In genomic region chr12:122852336-122853275, GRCh38 we compare ENCODE assay signal across 12 cellular contexts. TPM values are rescaled to one million over a fixed set of nuclear protein-coding genes. Genes with fewer than 3 reads are reported as not detected.
DNase-seq lines count a peak whose midpoint lies in the region; ATAC-seq and TF ChIP-seq lines count a peak whose summit lies in the region.
"Had no signal": no experiment of that assay in that cellular context is flagged by ENCODE, and none has a peak within 500 bp of the region (broad histone marks: within the 10 kb centered on the region; RNA-seq: fewer than 3 reads in every experiment).

No MANE protein-coding gene starts in this region.

- 85 to 87% methylated on average over 14 of the region's 18 CpGs for WGBS in mesodermal cell (ENCODE audit: insufficient coverage in 2 of 2), 2 experiments
- 45 to 47% methylated on average over 15 to 18 of the region's 18 CpGs for WGBS in tibial nerve, 2 donors

- peak in 1 of 2 donors; percentile 38 for TF ChIP-seq EP300 in tibial nerve (IDR thresholded peaks at IDR 0.05)

- DNase-seq in SJSA1 (ENCODE audit: low read depth in 1 of 2, low spot score in 2 of 2) (no peak), epithelial cell of prostate (ENCODE audit: low read depth, low spot score) (no peak), tibial nerve (ENCODE audit: low spot score in 2 of 2) (no peak), GOT3 (lab: John Stamatoyannopoulos, UW) (no peak)
- no peak for DNase-seq in stimulated activated naive CD4-positive, alpha-beta T cell treated with Interleukin-2 at 50 U/mL for 16 hours (lab: John Stamatoyannopoulos, UW)
- DNase-seq: activated CD4-positive, alpha-beta T cell treated with anti-CD3 and anti-CD28 coated beads, Interleukin-2, amount 50 U/mL, for 48 hours; NCI-H2029; ovary had no signal

- peaks cover 22% of the 10 kb centered on the region for H3K4me1 ChIP-seq in SJSA1 (replicated peaks)
- H3K4me1 ChIP-seq in mesodermal cell (ENCODE audit: control insufficient read depth, insufficient read depth, low read length, poor library complexity, severe bottlenecking): peaks cover 16% of the 10 kb centered on the region
- H3K4me1 ChIP-seq in tibial nerve: peaks cover 0 to 35% (median 12%) of the 10 kb centered on the region in 4 donors

- peak overlapping the region; percentile 58 for H3K27ac ChIP-seq in SJSA1
- H3K27ac ChIP-seq in epithelial cell of prostate: peak overlapping the region; percentile 61
- peak overlapping the region; percentile 57 for H3K27ac ChIP-seq in mesodermal cell (ENCODE audit: low read depth, low read length, severe bottlenecking)
- H3K27ac ChIP-seq in tibial nerve: peak overlapping the region in 3 of 4 donors; percentile 64 to 77 (median 68)
- H3K27ac ChIP-seq: ovary had no signal

- no peaks in the 10 kb centered on the region for H3K9me3 ChIP-seq in SJSA1 (replicated peaks)
- no peaks in the 10 kb centered on the region for H3K9me3 ChIP-seq in mesodermal cell (ENCODE audit: control insufficient read depth, low read length)
- H3K9me3 ChIP-seq in tibial nerve: no peaks in the 10 kb centered on the region
- H3K9me3 ChIP-seq: ovary had no signal

- TF ChIP-seq POLR2A in tibial nerve (IDR thresholded peaks at IDR 0.05): no peak

- H3K36me3 ChIP-seq in SJSA1 (peaks cover 5% of the 10 kb centered on the region; the same call in 1 of the 2 replicates), mesodermal cell (ENCODE audit: control insufficient read depth, insufficient read depth, low read length) (no peaks in the 10 kb centered on the region), tibial nerve (no peaks in the 10 kb centered on the region)
- H3K36me3 ChIP-seq: ovary had no signal

- H3K4me3 ChIP-seq in SJSA1 (no peak overlapping the region), mesodermal cell (ENCODE audit: extremely low read depth, insufficient read depth, low read length, poor library complexity, severe bottlenecking) (no peak overlapping the region), tibial nerve (no peak overlapping the region)
- H3K4me3 ChIP-seq: ovary had no signal

- ATAC-seq in HG03378 (IDR thresholded peaks at IDR 0.05; ENCODE audit: unreplicated experiment) (no peak), GM19395 (IDR thresholded peaks at IDR 0.05; ENCODE audit: unreplicated experiment) (no peak)
- ATAC-seq: HCT116 had no signal

- H3K27me3 ChIP-seq in SJSA1 (replicated peaks) (no peaks in the 10 kb centered on the region), tibial nerve (no peaks in the 10 kb centered on the region)
- H3K27me3 ChIP-seq: ovary had no signal

- no peak for TF ChIP-seq CTCF in tibial nerve (IDR thresholded peaks at IDR 0.05)

RNA-seq across cellular contexts. Expression of gene HIP1R, which starts 17.3 kb away (rescaled TPM):
- total RNA-seq in SJSA1 (2014; rRNA removed; shearing (Covaris generic)): 14.7 and 21.7 TPM in 2 replicates
- polyA plus RNA-seq in mesodermal cell (2013, experiment 1 of 2): 11.2 TPM
- polyA plus RNA-seq in mesodermal cell (2013, experiment 2 of 2): 8.2 TPM
- total RNA-seq in tibial nerve: 10 to 100 TPM; 10.3 to 22.5 (median 16.9) TPM

RNA-seq across cellular contexts. Expression of gene VPS37B, which starts 43.3 kb away (rescaled TPM):
- 11.9 and 31.5 TPM in 2 replicates for total RNA-seq in SJSA1 (2014; rRNA removed; shearing (Covaris generic))
- 24.2 TPM for polyA plus RNA-seq in mesodermal cell (2013, experiment 1 of 2)
- polyA plus RNA-seq in mesodermal cell (2013, experiment 2 of 2): 18.4 TPM
- total RNA-seq in tibial nerve: 10 to 100 TPM; 24.5 to 28.4 (median 25.8) TPM
